ENCODE assay signal across 8 cellular contexts in the genomic region with DNA sequence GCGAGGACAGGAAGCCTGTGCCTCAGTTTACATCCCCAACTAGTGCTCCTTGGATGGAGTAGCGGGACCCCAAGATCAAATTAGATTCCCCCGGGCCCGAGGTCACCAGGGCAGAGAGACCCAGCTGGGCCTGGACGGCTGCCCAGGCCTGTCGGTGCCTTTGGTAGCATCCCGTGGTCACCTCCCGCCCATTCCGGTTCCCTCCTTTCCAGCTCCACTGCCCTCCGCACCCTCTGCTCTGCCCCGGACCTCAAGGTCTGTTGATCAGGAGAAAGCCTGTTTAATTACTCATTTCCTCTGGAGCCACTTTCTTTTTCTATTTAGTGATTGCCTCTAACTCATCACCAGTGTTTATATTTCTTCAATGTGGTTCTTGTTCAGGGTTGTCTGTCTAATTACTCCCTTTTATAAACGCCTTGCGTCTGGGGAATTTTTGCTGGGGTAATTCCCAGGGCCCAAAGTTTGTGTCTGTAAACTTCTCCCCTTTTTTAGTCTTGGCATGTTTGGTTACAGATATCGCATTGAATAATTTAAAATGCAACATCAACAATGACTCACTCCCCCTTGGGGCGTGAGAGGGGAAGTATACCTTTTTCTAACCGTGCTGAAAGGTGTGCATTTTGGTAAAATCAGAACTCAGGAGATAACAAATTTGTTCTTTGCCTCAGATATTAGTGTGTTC. TPM values are rescaled to one million over a fixed set of nuclear protein-coding genes. Genes with fewer than 3 reads are reported as not detected.
A peak's percentile ranks its signal among the peaks of the same experiment; 100 is the strongest.
DNase-seq lines count a peak whose midpoint lies in the region; ATAC-seq and FAIRE-seq lines count a peak whose summit lies in the region.

No MANE protein-coding gene starts in this region.

- H3K4me1 ChIP-seq in duodenal mucosa (ENCODE audit: control insufficient read depth in 1 of 2, insufficient read depth in 2 of 2, low read length in 2 of 2): peaks cover 8 to 24% of the 10 kb centered on the region in 2 donors

- peaks cover 52% of the 10 kb centered on the region for H3K4me1 Mint-ChIP-seq in stimulated activated naive CD8-positive, alpha-beta T cell treated with anti-CD3 and anti-CD28 coated beads, Interleukin-15, Interleukin-2, amounts not matched to agents 100 ng/mL and 50 ng/mL, for 24 hours (ENCODE audit: low read depth)

- peak overlapping the region; percentile 92 for H3K27ac ChIP-seq in duodenal mucosa (ENCODE audit: low read depth, low read length)

- H3K27me3 Mint-ChIP-seq in stimulated activated naive CD8-positive, alpha-beta T cell treated with anti-CD3 and anti-CD28 coated beads, Interleukin-15, Interleukin-2, amounts not matched to agents 100 ng/mL and 50 ng/mL, for 24 hours: no peaks in the 10 kb centered on the region

- peak; percentile 26 for DNase-seq in NCI-H510A treated with DMSO at 0.1 percent for 48 hours (lab: John Stamatoyannopoulos, UW)
- DNase-seq in NCI-H510A (lab: John Stamatoyannopoulos, UW): no peak
- DNase-seq in HTR-8/SVneo (ENCODE audit: insufficient read length, low spot score): peak; percentile 51
- peak; percentile 10 for DNase-seq in activated CD4-positive, alpha-beta T cell treated with anti-CD3 and anti-CD28 coated beads for 1 hour
- DNase-seq in lung microvascular endothelial cell (ENCODE audit: low read depth in 2 of 2): peak; percentile 76 to 91

- ATAC-seq in HG02759 (IDR thresholded peaks at IDR 0.05; ENCODE audit: unreplicated experiment): no peak

- H3K9me3 Mint-ChIP-seq in stimulated activated naive CD8-positive, alpha-beta T cell treated with anti-CD3 and anti-CD28 coated beads, Interleukin-15, Interleukin-2, amounts not matched to agents 100 ng/mL and 50 ng/mL, for 24 hours: no peaks in the 10 kb centered on the region

- H3K36me3 ChIP-seq in duodenal mucosa (ENCODE audit: control insufficient read depth in 1 of 2, insufficient read depth in 2 of 2, low read length in 2 of 2): peaks cover 4% of the 10 kb centered on the region in 2 donors

- H3K9ac ChIP-seq in duodenal mucosa (ENCODE audit: low read depth in 1 of 2, low read length in 2 of 2): peak overlapping the region; percentile 93 to 95

- H3K9me3 ChIP-seq in duodenal mucosa (ENCODE audit: control insufficient read depth in 1 of 2, low read length in 2 of 2): no peaks in the 10 kb centered on the region

- FAIRE-seq in HTR-8/SVneo (lab: Jason Lieb, UNC): no peak

- no peaks in the 10 kb centered on the region for H3K27me3 ChIP-seq in duodenal mucosa (ENCODE audit: control insufficient read depth in 1 of 2, insufficient read depth in 2 of 2, low read length in 2 of 2)

- H3K36me3 Mint-ChIP-seq in stimulated activated naive CD8-positive, alpha-beta T cell treated with anti-CD3 and anti-CD28 coated beads, Interleukin-15, Interleukin-2, amounts not matched to agents 100 ng/mL and 50 ng/mL, for 24 hours (ENCODE audit: low read depth): peaks cover 19% of the 10 kb centered on the region

- H3K4me3 ChIP-seq in duodenal mucosa (ENCODE audit: low read depth in 1 of 2, low read length in 2 of 2): peak overlapping the region; percentile 90 to 92

- peak overlapping the region; percentile 84 for H3K27ac Mint-ChIP-seq in stimulated activated naive CD8-positive, alpha-beta T cell treated with anti-CD3 and anti-CD28 coated beads, Interleukin-15, Interleukin-2, amounts not matched to agents 100 ng/mL and 50 ng/mL, for 24 hours

- peak overlapping the region; percentile 89 for H3K4me3 Mint-ChIP-seq in stimulated activated naive CD8-positive, alpha-beta T cell treated with anti-CD3 and anti-CD28 coated beads, Interleukin-15, Interleukin-2, amounts not matched to agents 100 ng/mL and 50 ng/mL, for 24 hours

RNA-seq across cellular contexts. Expression of a gene that starts 1.9 kb away (rescaled TPM):
- total RNA-seq in lung microvascular endothelial cell: 16.3 and 17.7 TPM in 2 replicates
